In genomic region chr3:62171789-62172188, GRCh38 we compare ENCODE assay signal across 35 cellular contexts.
"Had no signal": no experiment of that assay in that cellular context is flagged by ENCODE, and none has a peak within 500 bp of the region (broad histone marks: within the 10 kb centered on the region; RNA-seq: fewer than 3 reads in every experiment).

No MANE protein-coding gene starts in this region.

- H3K27me3 ChIP-seq: MG63 had no signal

- H3K4me3 ChIP-seq: MG63 had no signal

- DNase-seq: Karpas-422, Kasumi-1, MG63, MM.1S, MV-4-11, NCI-H1048, NCI-H1092, NCI-H1092 treated with DMSO at 0.1 percent for 48 hours, NCI-H1105, NCI-H1105 treated with DMSO at 0.1 percent for 48 hours, NCI-H1417, NCI-H1417 treated with DMSO at 0.1 percent for 48 hours, NCI-H1436, NCI-H1436 treated with DMSO at 0.1 percent for 48 hours, NCI-H146, NCI-H1694, NCI-H1694 treated with DMSO at 0.1 percent for 48 hours, NCI-H187, NCI-H187 treated with DMSO at 0.1 percent for 48 hours, NCI-H1930, NCI-H2029, NCI-H2029 treated with DMSO at 0.1 percent for 48 hours, NCI-H2081, NCI-H2081 treated with DMSO at 0.1 percent for 48 hours, NCI-H2107, NCI-H2171, NCI-H2171 treated with DMSO at 0.1 percent for 48 hours, NCI-H2227 treated with DMSO at 0.1 percent for 48 hours, NCI-H226, NCI-H345, NCI-H446, NCI-H446 treated with DMSO at 0.1 percent for 48 hours, NCI-H510A, NCI-H510A treated with DMSO at 0.1 percent for 48 hours, NCI-H524 had no signal

- H3K9me3 ChIP-seq: MG63 had no signal

- H3K36me3 ChIP-seq: MG63 had no signal
